Comparison of ENCODE assay signal across 9 cellular contexts in the genomic region with DNA sequence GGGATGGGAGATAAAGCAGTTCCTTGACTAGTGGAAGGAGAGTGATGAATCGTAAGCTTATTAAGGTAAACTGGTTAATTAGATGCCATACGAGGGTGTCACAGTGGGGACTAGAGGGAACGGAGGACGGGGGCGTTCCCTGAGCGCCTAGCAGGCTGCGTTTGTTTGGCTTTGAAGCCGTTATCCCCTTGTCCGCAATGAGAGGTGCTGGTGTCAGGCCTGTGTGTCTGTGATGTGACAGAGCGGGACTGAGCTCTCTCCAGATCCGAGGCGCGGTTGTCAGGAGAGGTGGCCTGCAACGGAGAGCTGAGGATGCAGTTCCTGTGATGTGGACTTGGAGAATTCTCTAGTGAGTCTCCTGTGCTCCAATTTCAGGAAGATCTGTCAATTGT.
DNase-seq lines count a peak whose midpoint lies in the region; ATAC-seq and TF ChIP-seq lines count a peak whose summit lies in the region.
"Had no signal": no experiment of that assay in that cellular context is flagged by ENCODE, and none has a peak within 500 bp of the region (broad histone marks: within the 10 kb centered on the region; RNA-seq: fewer than 3 reads in every experiment).

No MANE protein-coding gene starts in this region.

- H3K4me3 ChIP-seq in vagina = peak overlapping the region; percentile 58 to 60

- peaks cover 4% of the 10 kb centered on the region for H3K4me1 Mint-ChIP-seq in activated naive CD8-positive, alpha-beta T cell (ENCODE audit: low read depth)
- peaks cover 4% of the 10 kb centered on the region for H3K4me1 Mint-ChIP-seq in activated naive CD8-positive, alpha-beta T cell treated with anti-CD3 and anti-CD28 coated beads for 36 hours
- H3K4me1 Mint-ChIP-seq in central memory CD8-positive, alpha-beta T cell = peaks cover 4% of the 10 kb centered on the region
- peaks cover 12% of the 10 kb centered on the region for H3K4me1 Mint-ChIP-seq in memory B cell

- TF ChIP-seq CTCF in vagina (IDR thresholded peaks at IDR 0.05) = no peak

- no peaks in the 10 kb centered on the region for H3K9me3 ChIP-seq in vagina

- no peaks in the 10 kb centered on the region for H3K27me3 ChIP-seq in vagina

- no peaks in the 10 kb centered on the region for H3K36me3 ChIP-seq in vagina

- H3K27ac ChIP-seq in vagina = peak overlapping the region; percentile 71
- H3K27ac ChIP-seq: KMS-11 had no signal

- no peak for TF ChIP-seq POLR2A in vagina (IDR thresholded peaks at IDR 0.05)

- H3K27me3 Mint-ChIP-seq in activated naive CD8-positive, alpha-beta T cell = peaks cover 26% of the 10 kb centered on the region
- peaks cover 53% of the 10 kb centered on the region for H3K27me3 Mint-ChIP-seq in activated naive CD8-positive, alpha-beta T cell treated with anti-CD3 and anti-CD28 coated beads for 36 hours
- peaks cover 45% of the 10 kb centered on the region for H3K27me3 Mint-ChIP-seq in central memory CD8-positive, alpha-beta T cell
- peaks cover 7% of the 10 kb centered on the region for H3K27me3 Mint-ChIP-seq in memory B cell

- no peak overlapping the region for H3K27ac Mint-ChIP-seq in activated naive CD8-positive, alpha-beta T cell
- no peak overlapping the region for H3K27ac Mint-ChIP-seq in activated naive CD8-positive, alpha-beta T cell treated with anti-CD3 and anti-CD28 coated beads for 36 hours
- no peak overlapping the region for H3K27ac Mint-ChIP-seq in central memory CD8-positive, alpha-beta T cell (ENCODE audit: low read depth)
- no peak overlapping the region for H3K27ac Mint-ChIP-seq in memory B cell

- no peak for DNase-seq in activated naive CD8-positive, alpha-beta T cell treated with anti-CD3 and anti-CD28 coated beads for 36 hours
- DNase-seq in central memory CD8-positive, alpha-beta T cell (ENCODE audit: low spot score in 2 of 2) = no peak
- DNase-seq in memory B cell (ENCODE audit: low spot score in 2 of 2) (no peak), vagina (ENCODE audit: extremely low spot score in 2 of 2) (no peak), dedifferentiated amniotic fluid mesenchymal stem cell (ENCODE audit: extremely low spot score) (no peak), NCI-H526 treated with DMSO at 0.1 percent for 48 hours (lab: John Stamatoyannopoulos, UW) (no peak), left colon (no peak)

- H3K4me3 Mint-ChIP-seq in activated naive CD8-positive, alpha-beta T cell = peak overlapping the region; percentile 60
- no peak overlapping the region for H3K4me3 Mint-ChIP-seq in activated naive CD8-positive, alpha-beta T cell treated with anti-CD3 and anti-CD28 coated beads for 36 hours
- peak overlapping the region; percentile 77 for H3K4me3 Mint-ChIP-seq in central memory CD8-positive, alpha-beta T cell
- peak overlapping the region; percentile 83 for H3K4me3 Mint-ChIP-seq in memory B cell

- ATAC-seq in central memory CD8-positive, alpha-beta T cell (replicated peaks; ENCODE audit: extremely low read depth, poor library complexity, severe bottlenecking) = no peak
- no peak for ATAC-seq in memory B cell (ENCODE audit: low read depth)
- no peak for ATAC-seq in left colon

- peaks cover 17% of the 10 kb centered on the region for H3K4me1 ChIP-seq in vagina

- peaks cover 8% of the 10 kb centered on the region for H3K9me3 Mint-ChIP-seq in activated naive CD8-positive, alpha-beta T cell (ENCODE audit: low read depth)
- peaks cover 3% of the 10 kb centered on the region for H3K9me3 Mint-ChIP-seq in activated naive CD8-positive, alpha-beta T cell treated with anti-CD3 and anti-CD28 coated beads for 36 hours
- no peaks in the 10 kb centered on the region for H3K9me3 Mint-ChIP-seq in central memory CD8-positive, alpha-beta T cell
- no peaks in the 10 kb centered on the region for H3K9me3 Mint-ChIP-seq in memory B cell

- peaks cover 3% of the 10 kb centered on the region for H3K36me3 Mint-ChIP-seq in activated naive CD8-positive, alpha-beta T cell
- no peaks in the 10 kb centered on the region for H3K36me3 Mint-ChIP-seq in activated naive CD8-positive, alpha-beta T cell treated with anti-CD3 and anti-CD28 coated beads for 36 hours
- no peaks in the 10 kb centered on the region for H3K36me3 Mint-ChIP-seq in central memory CD8-positive, alpha-beta T cell (ENCODE audit: insufficient read depth)
- no peaks in the 10 kb centered on the region for H3K36me3 Mint-ChIP-seq in memory B cell

- intact Hi-C loops in vagina (cut with DNase I) (no loop called here), left colon (cut with DNase I, micrococcal nuclease) (no loop called here)
